Comparison of ENCODE assay signal across 25 cellular contexts in genomic region chr11:78164471-78164870, GRCh38.
"Had no signal": no experiment of that assay in that cellular context is flagged by ENCODE, and none has a peak within 500 bp of the region (broad histone marks: within the 10 kb centered on the region; RNA-seq: fewer than 3 reads in every experiment).

No MANE protein-coding gene starts in this region.

- H3K9me3 ChIP-seq: esophagus muscularis mucosa, gastroesophageal sphincter, left lung, mucosa of descending colon, neutrophil, sigmoid colon, stomach, tibial nerve, upper lobe of right lung, uterus had no signal

- DNase-seq: central memory CD4-positive, alpha-beta T cell; effector memory CD4-positive, alpha-beta T cell; foreskin keratinocyte; kidney; left cardiac atrium; left lung; mucosa of descending colon; naive B cell; sigmoid colon; stimulated activated CD4-positive, alpha-beta T cell treated with anti-CD3 and anti-CD28 coated beads, Interleukin-2, amount 100 ng/mL, for 24 hours; stimulated activated CD4-positive, alpha-beta T cell treated with anti-CD3 and anti-CD28 coated beads, Interleukin-4, amount 100 ng/mL, for 24 hours; stimulated activated naive CD4-positive, alpha-beta T cell treated with Interleukin-2 at 50 U/mL for 16 hours; stomach; upper lobe of right lung; uterus had no signal

- H3K4me1 ChIP-seq: foreskin keratinocyte, parathyroid adenoma, uterus had no signal

- H3K9ac ChIP-seq: parathyroid adenoma had no signal

- H3K27ac ChIP-seq: esophagus muscularis mucosa, foreskin keratinocyte, gastroesophageal sphincter, left lung, neutrophil, parathyroid adenoma, stomach, tibial nerve, upper lobe of right lung, uterus had no signal

- H3K36me3 ChIP-seq: esophagus muscularis mucosa, gastroesophageal sphincter, left lung, neutrophil, sigmoid colon, stomach, tibial nerve, upper lobe of right lung, uterus had no signal

- H3K79me2 ChIP-seq: parathyroid adenoma had no signal

- ATAC-seq: foreskin keratinocyte; gastroesophageal sphincter; left cardiac atrium; left lung; mucosa of descending colon; natural killer cell treated with Interleukin-12 subunit alpha and Interleukin-12 subunit beta and Interleukin-15 and Interleukin-18, amount 100 ng/mL, for 72 hours; stimulated activated effector memory CD8-positive, alpha-beta T cell treated with anti-CD3 and anti-CD28 coated beads, Interleukin-12 subunit alpha, Interleukin-12 subunit beta, amount 100 ng/mL, for 72 hours; upper lobe of right lung had no signal

- H2AFZ ChIP-seq: parathyroid adenoma had no signal

- FAIRE-seq: colon, endothelial cell of umbilical vein, kidney had no signal

- H3K27me3 ChIP-seq: esophagus muscularis mucosa, foreskin keratinocyte, gastroesophageal sphincter, left lung, neutrophil, sigmoid colon, stomach, tibial nerve, upper lobe of right lung, uterus had no signal

- H3K4me3 ChIP-seq: esophagus muscularis mucosa, gastroesophageal sphincter, left lung, lung, mucosa of descending colon, sigmoid colon, stomach, tibial nerve, upper lobe of right lung, uterus had no signal
